In genomic region chr12:52181757-52182156, GRCh38 we compare ENCODE assay signal across 9 cellular contexts. TPM values are rescaled to one million over a fixed set of nuclear protein-coding genes. Genes with fewer than 3 reads are reported as not detected.
A peak's percentile ranks its signal among the peaks of the same experiment; 100 is the strongest.
DNase-seq lines count a peak whose midpoint lies in the region; ATAC-seq and TF ChIP-seq lines count a peak whose summit lies in the region.
"Had no signal": no experiment of that assay in that cellular context is flagged by ENCODE, and none has a peak within 500 bp of the region (broad histone marks: within the 10 kb centered on the region; RNA-seq: fewer than 3 reads in every experiment).

No MANE protein-coding gene starts in this region.

- in situ Hi-C loops in brain microvascular endothelial cell (cut with HindIII; ENCODE audit: low pct_ligation_motif_present, low sequenced_read_pairs), result no loop called here

- peak overlapping the region; percentile 81 for H2AFZ ChIP-seq in osteoblast (ENCODE audit: low read length)

- H3K4me1 ChIP-seq in osteoblast (ENCODE audit: insufficient read depth, low read length) (peaks cover 49% of the 10 kb centered on the region), esophagus squamous epithelium (peaks cover 23 to 76% (median 40%) of the 10 kb centered on the region in 3 donors)

- ATAC-seq in HG03095 (IDR thresholded peaks at IDR 0.05; ENCODE audit: unreplicated experiment), result no peak
- ATAC-seq: T-cell had no signal

- intact Hi-C loops in esophagus squamous epithelium (cut with DNase I), result no loop called here

- TF ChIP-seq POLR2A in esophagus squamous epithelium (IDR thresholded peaks at IDR 0.05), result no peak

- H3K9me3 ChIP-seq in osteoblast (ENCODE audit: low read depth, low read length) (no peaks in the 10 kb centered on the region), esophagus squamous epithelium (no peaks in the 10 kb centered on the region)

- no peaks in the 10 kb centered on the region for H3K36me3 ChIP-seq in H7 (replicated peaks; ENCODE audit: control insufficient read depth, insufficient read depth, low read length)
- no peaks in the 10 kb centered on the region for H3K36me3 ChIP-seq in brain microvascular endothelial cell (replicated peaks)
- H3K36me3 ChIP-seq in osteoblast (ENCODE audit: insufficient read depth, low read length), result no peaks in the 10 kb centered on the region
- peaks cover 0 to 4% (median 0%) of the 10 kb centered on the region in 3 donors for H3K36me3 ChIP-seq in esophagus squamous epithelium

- H3K79me2 ChIP-seq in osteoblast (ENCODE audit: insufficient read depth, low read length), result no peaks in the 10 kb centered on the region

- H4K20me1 ChIP-seq in osteoblast (ENCODE audit: insufficient read depth, low read length), result no peaks in the 10 kb centered on the region

- H3K4me3 ChIP-seq in H7 (ENCODE audit: insufficient read depth, low read depth, low read length) (no peak overlapping the region), brain microvascular endothelial cell (ENCODE audit: low read depth, low read length) (no peak overlapping the region), osteoblast (ENCODE audit: insufficient read depth, low read length) (no peak overlapping the region), esophagus squamous epithelium (no peak overlapping the region)

- H3K4me2 ChIP-seq in osteoblast (ENCODE audit: insufficient read depth, low read length), result peak overlapping the region; percentile 13

- TF ChIP-seq CTCF in brain microvascular endothelial cell (IDR thresholded peaks at IDR 0.05; ENCODE audit: low read depth, low read length, missing control alignments), result no peak
- TF ChIP-seq CTCF in osteoblast (IDR thresholded peaks at IDR 0.05; ENCODE audit: extremely low read depth, low read depth, low read length), result no peak
- TF ChIP-seq CTCF in esophagus squamous epithelium (IDR thresholded peaks at IDR 0.05), result no peak

- WGBS in esophagus squamous epithelium, 2 donors, result 36 to 57% methylated on average over 6 to 7 of the region's 9 CpGs

- DNase-seq in H7 (peak; percentile 88), NCI-H2081 (lab: John Stamatoyannopoulos, UW) (peak; percentile 60 to 89), brain microvascular endothelial cell (peak; percentile 64), osteoblast (ENCODE audit: insufficient read length, low spot score, missing footprints) (peak; percentile 99), esophagus squamous epithelium (lab: John Stamatoyannopoulos, UW) (no peak)
- no peak for DNase-seq in activated CD4-positive, alpha-beta T cell treated with anti-CD3 and anti-CD28 coated beads, Interleukin-2, amount 50 U/mL, for 1 hour
- DNase-seq: mammary epithelial cell, T-cell had no signal

- H3K27ac ChIP-seq in brain microvascular endothelial cell, result peak overlapping the region; percentile 46
- H3K27ac ChIP-seq in osteoblast (ENCODE audit: low read depth, low read length), result peak overlapping the region; percentile 90
- no peak overlapping the region for H3K27ac ChIP-seq in esophagus squamous epithelium

- H3K27me3 ChIP-seq in H7 (ENCODE audit: control insufficient read depth, insufficient read depth, low read length) (peaks cover 1% of the 10 kb centered on the region; the same call in 1 of the 2 replicates), brain microvascular endothelial cell (replicated peaks) (no peaks in the 10 kb centered on the region), osteoblast (ENCODE audit: insufficient read depth, low read length) (no peaks in the 10 kb centered on the region), esophagus squamous epithelium (no peaks in the 10 kb centered on the region)

RNA-seq across cellular contexts. Expression of gene KRT80, which starts 10.1 kb away (rescaled TPM):
- total RNA-seq in H7 (2014; rRNA removed; shearing (Covaris generic)), result not detected in 2 replicates
- total RNA-seq in osteoblast (0.59 and 0.72 TPM in 2 replicates), esophagus squamous epithelium (10 to 100 TPM; 11.4 to 39.6 (median 16.5) TPM)

RNA-seq across cellular contexts. Expression of gene KRT7, which starts 51.3 kb away (rescaled TPM):
- 0.80 and 1.1 TPM in 2 replicates for total RNA-seq in H7 (2014; rRNA removed; shearing (Covaris generic))
- total RNA-seq in osteoblast, result 20.9 and 27.9 TPM in 2 replicates
- total RNA-seq in esophagus squamous epithelium, result 100 to 1,000 TPM in 1 of 4 donors, 10 to 100 TPM in 3; 18.7 to 118 (median 64.4) TPM

Comparison
In these comparisons a context has a peak if more than half of its experiments do, and no peak if none do; other contexts are left out.
1. DNase-seq: peak in H7 (single experiment), NCI-H2081 (2 of 2), brain microvascular endothelial cell (single experiment) and osteoblast (single experiment); none in esophagus squamous epithelium (single experiment) and activated CD4-positive, alpha-beta T cell treated with anti-CD3 and anti-CD28 coated beads, Interleukin-2, amount 50 U/mL, for 1 hour (single experiment).
2. H3K27ac ChIP-seq: peak in brain microvascular endothelial cell (single experiment) and osteoblast (single experiment); none in esophagus squamous epithelium (0 of 4).